ENCODE assay signal across 23 cellular contexts in genomic region chrX:14672611-14673172, GRCh38.
DNase-seq lines count a peak whose midpoint lies in the region; ATAC-seq and TF ChIP-seq lines count a peak whose summit lies in the region.
"Had no signal": no experiment of that assay in that cellular context is flagged by ENCODE, and none has a peak within 500 bp of the region (broad histone marks: within the 10 kb centered on the region; RNA-seq: fewer than 3 reads in every experiment).

No MANE protein-coding gene starts in this region.

- no peak overlapping the region for H2AFZ ChIP-seq in PC-3 (ENCODE audit: low read length)

- intact Hi-C loops in PC-3 (cut with micrococcal nuclease), result no loop called here

- CTCF ChIA-PET in PC-3 (lab: Charles Lee), result no interaction called here

- H4K20me1 ChIP-seq in PC-3 (ENCODE audit: low read length), result no peaks in the 10 kb centered on the region

- no peaks in the 10 kb centered on the region for H3K79me2 ChIP-seq in PC-3 (ENCODE audit: low read length)

- peaks cover 27% of the 10 kb centered on the region for H3K27me3 Mint-ChIP-seq in activated T-cell treated with anti-CD3 and anti-CD28 coated beads, Interleukin-2, amount 50 U/mL, for 72 hours (ENCODE audit: low read depth)

- BruUV-seq in PC-3 (replicated peaks; lab: Mats Ljungman, UMichigan), result no TSS peak

- H3K36me3 Mint-ChIP-seq in activated T-cell treated with anti-CD3 and anti-CD28 coated beads, Interleukin-2, amount 50 U/mL, for 72 hours (ENCODE audit: insufficient read depth in 2 of 2), result no peaks in the 10 kb centered on the region

- no peaks in the 10 kb centered on the region for H3K36me3 ChIP-seq in PC-3 (ENCODE audit: low read depth, low read length)
- H3K36me3 ChIP-seq: HAP-1, MG63, Peyer's patch had no signal

- peaks cover 8% of the 10 kb centered on the region for H3K4me1 Mint-ChIP-seq in activated T-cell treated with anti-CD3 and anti-CD28 coated beads, Interleukin-2, amount 50 U/mL, for 72 hours (ENCODE audit: low read depth)

- H3K9me2 ChIP-seq in PC-3 (replicated peaks; ENCODE audit: low read length), result no peaks in the 10 kb centered on the region

- H3K9me3 Mint-ChIP-seq in activated T-cell treated with anti-CD3 and anti-CD28 coated beads, Interleukin-2, amount 50 U/mL, for 72 hours, result no peaks in the 10 kb centered on the region
- H3K9me3 Mint-ChIP-seq: HFFc6 had no signal

- H3K9ac ChIP-seq in PC-3 (ENCODE audit: low read length), result peak overlapping the region; percentile 31; the same call in 1 of the 2 replicates

- H3K4me3 Mint-ChIP-seq in activated T-cell treated with anti-CD3 and anti-CD28 coated beads, Interleukin-2, amount 50 U/mL, for 72 hours, result no peak overlapping the region
- H3K4me3 Mint-ChIP-seq: HFFc6 had no signal

- TF ChIP-seq CTCF in PC-3 (conservative IDR thresholded peaks at IDR 0.05; ENCODE audit: low read depth, low read length), result no peak

- no peaks in the 10 kb centered on the region for H3K27me3 ChIP-seq in PC-3 (ENCODE audit: low read length)
- H3K27me3 ChIP-seq: MG63, Peyer's patch had no signal

- H3K27ac ChIP-seq in PC-3 (ENCODE audit: low read length), result peak overlapping the region; percentile 95
- H3K27ac ChIP-seq: 22Rv1, Peyer's patch, SK-N-MC had no signal

- POLR2A ChIA-PET in PC-3 (lab: Charles Lee; ENCODE audit: unreplicated experiment), result interaction anchor here (0.6 kb wide), 1 partner anchor 1292 kb away, joined by 6 read pairs; no protein-coding TSS in a partner anchor

- H3K4me2 ChIP-seq in PC-3 (ENCODE audit: low read length), result no peak overlapping the region

- H3K4me3 ChIP-seq in PC-3 (ENCODE audit: low read length), result no peak overlapping the region
- H3K4me3 ChIP-seq: HAP-1, MG63, Peyer's patch, SK-N-MC had no signal

- peaks cover 30% of the 10 kb centered on the region for H3K4me1 ChIP-seq in PC-3 (ENCODE audit: insufficient read depth, low read length)
- H3K4me1 ChIP-seq: HAP-1, Peyer's patch had no signal

- H3F3A ChIP-seq in PC-3 (ENCODE audit: low read length, unreplicated experiment), result no peaks in the 10 kb centered on the region

- DNase-seq in activated T-cell treated with anti-CD3 and anti-CD28 coated beads, Interleukin-2, amount 50 U/mL, for 72 hours, result no peak
- DNase-seq in activated T-cell treated with anti-CD3 and anti-CD28 coated beads, Interleukin-2, amount 50 U/mL, for 1 hour, result no peak
- DNase-seq in PC-3, result no peak
- peak; percentile 76 for DNase-seq in kidney tubule cell (ENCODE audit: low spot score)
- DNase-seq: GOT3, HFFc6, KBM-7, MG63, NCI-H1105 treated with DMSO at 0.1 percent for 48 hours, NCI-H146, NCI-H2029, NCI-H446 treated with DMSO at 0.1 percent for 48 hours, NCI-H526, NCI-H82, Peyer's patch, SIG-M5 had no signal

- H3K27ac Mint-ChIP-seq in activated T-cell treated with anti-CD3 and anti-CD28 coated beads, Interleukin-2, amount 50 U/mL, for 72 hours, result peak overlapping the region; percentile 42
- H3K27ac Mint-ChIP-seq: HFFc6 had no signal

- no peaks in the 10 kb centered on the region for H3K9me3 ChIP-seq in PC-3 (ENCODE audit: low read length)
- H3K9me3 ChIP-seq: HAP-1, MG63, Peyer's patch had no signal

- no peak for ATAC-seq in activated T-cell treated with anti-CD3 and anti-CD28 coated beads, Interleukin-2, amount 50 U/mL, for 72 hours (replicated peaks in 1 of 2)
- no peak for ATAC-seq in PC-3
- ATAC-seq in HG02759 (IDR thresholded peaks at IDR 0.05; ENCODE audit: unreplicated experiment), result no peak
- no peak for ATAC-seq in HG03196 (IDR thresholded peaks at IDR 0.05; ENCODE audit: unreplicated experiment)
- no peak for ATAC-seq in HG02852 (IDR thresholded peaks at IDR 0.05; ENCODE audit: unreplicated experiment)
- no peak for ATAC-seq in HG03045 (IDR thresholded peaks at IDR 0.05; ENCODE audit: unreplicated experiment)
